Comparison of ENCODE assay signal across 11 cellular contexts in genomic region chr6:125717120-125717731, GRCh38. TPM values are rescaled to one million over a fixed set of nuclear protein-coding genes. Genes with fewer than 3 reads are reported as not detected.
DNase-seq lines count a peak whose midpoint lies in the region; ATAC-seq and TF ChIP-seq lines count a peak whose summit lies in the region.
"Had no signal": no experiment of that assay in that cellular context is flagged by ENCODE, and none has a peak within 500 bp of the region (broad histone marks: within the 10 kb centered on the region; RNA-seq: fewer than 3 reads in every experiment).

No MANE protein-coding gene starts in this region.

- DNase-seq in fibroblast of villous mesenchyme (ENCODE audit: low read depth) (peak; percentile 5), coronary artery (ENCODE audit: low spot score) (no peak), DMS53 treated with DMSO at 0.1 percent for 48 hours (lab: John Stamatoyannopoulos, UW; ENCODE audit: unreplicated experiment) (no peak), H4 (ENCODE audit: low spot score) (no peak)
- no peak for DNase-seq in stimulated activated naive CD8-positive, alpha-beta T cell treated with anti-CD3 and anti-CD28 coated beads, Interleukin-15, Interleukin-2, amounts not matched to agents 100 U/mL and 50 U/mL, for 24 hours
- DNase-seq: H7 had no signal

- H3K4me3 ChIP-seq in fibroblast of villous mesenchyme (ENCODE audit: low read depth, low read length) = no peak overlapping the region
- H3K4me3 ChIP-seq in coronary artery = no peak overlapping the region
- H3K4me3 ChIP-seq: vagina had no signal

- TF ChIP-seq CTCF in fibroblast of villous mesenchyme (IDR thresholded peaks at IDR 0.05; ENCODE audit: insufficient read depth, low read depth, low read length) (no peak), coronary artery (IDR thresholded peaks at IDR 0.05) (no peak)

- ATAC-seq in GM18511 (IDR thresholded peaks at IDR 0.05; ENCODE audit: unreplicated experiment) (peak; percentile 82), GM21526 (IDR thresholded peaks at IDR 0.05; ENCODE audit: low FRiP score, unreplicated experiment) (peak; percentile 83), HG03108 (IDR thresholded peaks at IDR 0.05; ENCODE audit: unreplicated experiment) (peak; percentile 90)
- no peak for ATAC-seq in stimulated activated naive CD8-positive, alpha-beta T cell treated with anti-CD3 and anti-CD28 coated beads, Interleukin-15, Interleukin-2, amounts not matched to agents 100 U/mL and 50 U/mL, for 24 hours

- H3K27ac ChIP-seq in coronary artery = no peak overlapping the region
- H3K27ac ChIP-seq: vagina had no signal

RNA-seq across cellular contexts. Expression of gene HEY2, which starts 32.2 kb away (rescaled TPM):
- 0.32 TPM in 1 of 2 replicates, not detected in the other for total RNA-seq in fibroblast of villous mesenchyme
- 0.93 TPM in 1 of 2 replicates, not detected in the other for total RNA-seq in H4 (2014; rRNA removed; shearing (Covaris generic))
- total RNA-seq: endothelial cell of umbilical vein had no signal
